In genomic region chr7:143519411-143520131, GRCh38 we compare ENCODE assay signal across 13 cellular contexts. TPM values are rescaled to one million over a fixed set of nuclear protein-coding genes. Genes with fewer than 3 reads are reported as not detected.
A peak's percentile ranks its signal among the peaks of the same experiment; 100 is the strongest.
DNase-seq lines count a peak whose midpoint lies in the region; ATAC-seq, FAIRE-seq and TF ChIP-seq lines count a peak whose summit lies in the region.
"Had no signal": no experiment of that assay in that cellular context is flagged by ENCODE, and none has a peak within 500 bp of the region (broad histone marks: within the 10 kb centered on the region; RNA-seq: fewer than 3 reads in every experiment).

No MANE protein-coding gene starts in this region.

- H3K4me3 ChIP-seq in PC-3 (ENCODE audit: low read length) (no peak overlapping the region), epithelial cell of esophagus (ENCODE audit: low read length) (no peak overlapping the region), MM.1S (ENCODE audit: low read length) (no peak overlapping the region), HepG2 (replicated peaks in 1 of 3; ENCODE audit: insufficient read depth in 1 of 3, low read depth in 2 of 3, low read length in 3 of 3) (no peak overlapping the region)
- H3K4me3 ChIP-seq: sigmoid colon had no signal

- TF ChIP-seq POLR2A in HepG2 (IDR thresholded peaks at IDR 0.05; ENCODE audit: insufficient read depth in 1 of 2, low read depth in 2 of 2, low read length in 2 of 2) = no peak

- no peak for FAIRE-seq in HepG2 (lab: Jason Lieb, UNC)

- H3K79me2 ChIP-seq in PC-3 (ENCODE audit: low read length) (no peaks in the 10 kb centered on the region), MM.1S (ENCODE audit: low read length) (no peaks in the 10 kb centered on the region), HepG2 (ENCODE audit: insufficient read depth, low read length) (no peaks in the 10 kb centered on the region)

- BruUV-seq in PC-3 (replicated peaks; lab: Mats Ljungman, UMichigan) = no TSS peak
- BruUV-seq in HepG2 (replicated peaks; lab: Mats Ljungman, UMichigan) = no TSS peak

- no peak for TF ChIP-seq RAD21 in HepG2 (CRISPR knock-in tag; IDR thresholded peaks at IDR 0.05)

- peak; percentile 65 for DNase-seq in HCEC 1CT
- DNase-seq in PC-3 = peak; percentile 12
- peak; percentile 74 for DNase-seq in epithelial cell of esophagus (ENCODE audit: low read depth)
- DNase-seq in posterior cingulate gyrus = peak in 8 of 10 donors; percentile 21 to 91 (median 49)
- DNase-seq in activated CD4-positive, alpha-beta T cell treated with anti-CD3 and anti-CD28 coated beads for 1 hour = no peak
- DNase-seq in activated naive CD4-positive, alpha-beta T cell (lab: John Stamatoyannopoulos, UW) = no peak
- no peak for DNase-seq in MM.1S
- no peak for DNase-seq in HepG2 (ENCODE audit: low spot score)
- DNase-seq: activated CD4-positive, alpha-beta memory T cell treated with anti-CD3 and anti-CD28 coated beads for 36 hours; NCI-H510A; sigmoid colon had no signal

- no peaks in the 10 kb centered on the region for H4K20me1 ChIP-seq in PC-3 (ENCODE audit: low read length)
- no peaks in the 10 kb centered on the region for H4K20me1 ChIP-seq in MM.1S (ENCODE audit: insufficient read depth, low read length)
- H4K20me1 ChIP-seq in HepG2 (ENCODE audit: insufficient read depth, low read length) = no peaks in the 10 kb centered on the region

- in situ Hi-C loops in HepG2 (cut with HindIII; ENCODE audit: extremely low pct_ligation_motif_present, low pct_unique_long_range_greater_than_20kb) = no loop called here

- POLR2A ChIA-PET in PC-3 (lab: Charles Lee; ENCODE audit: unreplicated experiment) = no interaction called here
- POLR2A ChIA-PET in HepG2 (lab: Yijun Ruan, JAX) = no interaction called here

- H3K9me2 ChIP-seq in PC-3 (replicated peaks; ENCODE audit: low read length) = no peaks in the 10 kb centered on the region
- no peaks in the 10 kb centered on the region for H3K9me2 ChIP-seq in MM.1S (replicated peaks; ENCODE audit: insufficient read depth, low read length)

- H3K4me1 ChIP-seq in PC-3 (ENCODE audit: insufficient read depth, low read length) (no peaks in the 10 kb centered on the region), MM.1S (ENCODE audit: low read length) (no peaks in the 10 kb centered on the region), HepG2 (ENCODE audit: insufficient read depth, low read length) (no peaks in the 10 kb centered on the region)
- H3K4me1 ChIP-seq: sigmoid colon had no signal

- no peaks in the 10 kb centered on the region for H3K9me3 ChIP-seq in PC-3 (ENCODE audit: low read length)
- no peaks in the 10 kb centered on the region for H3K9me3 ChIP-seq in MM.1S (replicated peaks; ENCODE audit: insufficient read depth, low read length)
- no peaks in the 10 kb centered on the region for H3K9me3 ChIP-seq in HepG2 (ENCODE audit: low read length)
- H3K9me3 ChIP-seq: sigmoid colon had no signal

- ATAC-seq in PC-3 = no peak; the same call in 1 of the 2 replicates
- ATAC-seq in HepG2 = no peak

- H3F3A ChIP-seq in PC-3 (ENCODE audit: low read length, unreplicated experiment) (no peaks in the 10 kb centered on the region), MM.1S (ENCODE audit: insufficient read depth, low read length) (no peaks in the 10 kb centered on the region)

- H3K9ac ChIP-seq in PC-3 (ENCODE audit: low read length) = no peak overlapping the region
- H3K9ac ChIP-seq in MM.1S (ENCODE audit: low read length) = no peak overlapping the region
- H3K9ac ChIP-seq in HepG2 (ENCODE audit: insufficient read depth, low read depth, low read length) = no peak overlapping the region

- 39% methylated on average over 7 of the region's 7 CpGs for WGBS in HepG2 (ENCODE audit: low lambda C conversion rate)

- H3K36me3 ChIP-seq in PC-3 (ENCODE audit: low read depth, low read length) (no peaks in the 10 kb centered on the region), MM.1S (replicated peaks; ENCODE audit: insufficient read depth, low read length) (no peaks in the 10 kb centered on the region), HepG2 (replicated peaks in 1 of 2; ENCODE audit: control insufficient read depth in 1 of 2, insufficient read depth in 2 of 2, low read length in 2 of 2) (no peaks in the 10 kb centered on the region)
- H3K36me3 ChIP-seq: sigmoid colon had no signal

- no peak overlapping the region for H2AFZ ChIP-seq in PC-3 (ENCODE audit: low read length)
- no peak overlapping the region for H2AFZ ChIP-seq in MM.1S (ENCODE audit: low read length)
- no peak overlapping the region for H2AFZ ChIP-seq in HepG2 (ENCODE audit: low read length)

- no peak overlapping the region for H3K4me2 ChIP-seq in PC-3 (ENCODE audit: low read length)
- no peak overlapping the region for H3K4me2 ChIP-seq in MM.1S (ENCODE audit: low read depth, low read length)
- H3K4me2 ChIP-seq in HepG2 (ENCODE audit: low read depth, low read length) = no peak overlapping the region

- CTCF ChIA-PET in PC-3 (lab: Charles Lee) (interaction anchor here (0.6 kb wide), 1 partner anchor 14 kb away, joined by 4 read pairs; no protein-coding TSS in a partner anchor), HepG2 (lab: Yijun Ruan, JAX; ENCODE audit: low intra/inter-chr PET ratio, low total read pairs) (no interaction called here)

- H3K27me3 ChIP-seq in PC-3 (ENCODE audit: low read length) (no peaks in the 10 kb centered on the region), MM.1S (replicated peaks; ENCODE audit: insufficient read depth, low read length) (no peaks in the 10 kb centered on the region), HepG2 (ENCODE audit: control insufficient read depth in 1 of 2, insufficient read depth in 2 of 2, low read length in 2 of 2) (peaks cover 0 to 4% of the 10 kb centered on the region in 2 experiments; a peak in 1 of 5 replicates)
- H3K27me3 ChIP-seq: sigmoid colon had no signal

- TF ChIP-seq CTCF in PC-3 (conservative IDR thresholded peaks at IDR 0.05; ENCODE audit: low read depth, low read length) (no peak), epithelial cell of esophagus (IDR thresholded peaks at IDR 0.05; ENCODE audit: insufficient read depth, low read depth, low read length, missing control alignments) (no peak), MM.1S (IDR thresholded peaks at IDR 0.05; ENCODE audit: low read length) (no peak), HepG2 (CRISPR knock-in tag; IDR thresholded peaks at IDR 0.05) (no peak)

- H3K27ac ChIP-seq in PC-3 (ENCODE audit: low read length) = no peak overlapping the region
- no peak overlapping the region for H3K27ac ChIP-seq in MM.1S (ENCODE audit: low read length)
- no peak overlapping the region for H3K27ac ChIP-seq in HepG2 (ENCODE audit: extremely low read length, insufficient read depth, low read length)
- H3K27ac ChIP-seq: sigmoid colon had no signal

- intact Hi-C loops in PC-3 (cut with micrococcal nuclease) (no loop called here), posterior cingulate gyrus (cut with DNase I) (no loop called here), HepG2 (cut with micrococcal nuclease; ENCODE audit: unreplicated experiment) (no loop called here)

- TF ChIP-seq EP300 in HepG2 (IDR thresholded peaks at IDR 0.05; ENCODE audit: low read depth in 2 of 2, low read length in 2 of 2) = no peak
- TF ChIP-seq EP300 in HepG2 (CRISPR knock-in tag; IDR thresholded peaks at IDR 0.05; ENCODE audit: borderline replicate concordance) = no peak

RNA-seq across cellular contexts. Expression of gene TAS2R41, which starts 41.9 kb away (rescaled TPM):
- not detected in 2 replicates for total RNA-seq in PC-3 (2014; rRNA removed)
- not detected in 2 replicates for total RNA-seq in HepG2 (2016; rRNA removed; fragmentation: Illumina TruSeq; extraction: Trizol)
- total RNA-seq in HepG2 (2016; cell fraction: cytosol; rRNA removed; fragmentation: Illumina TruSeq; extraction: Trizol; ENCODE audit: low read depth) = not detected in 2 replicates
- not detected in 2 replicates for total RNA-seq in HepG2 (2016; cell fraction: insoluble cytoplasmic fraction; rRNA removed; fragmentation: Illumina TruSeq; extraction: Trizol)
- not detected in 2 replicates for total RNA-seq in HepG2 (2016; cell fraction: membrane; rRNA removed; fragmentation: Illumina TruSeq; extraction: Trizol)
- total RNA-seq in HepG2 (2016; cell fraction: nucleus; rRNA removed; fragmentation: Illumina TruSeq; extraction: Trizol) = not detected in 2 replicates
- polyA plus RNA-seq in HepG2 (2011; rRNA removed) = not detected in 2 replicates
- not detected in 2 replicates for polyA plus RNA-seq in HepG2 (2011; cell fraction: cytosol; rRNA removed)
- not detected in 2 replicates for polyA plus RNA-seq in HepG2 (2011; cell fraction: nucleus; rRNA removed)
- not detected in 2 replicates for polyA plus RNA-seq in HepG2 (2012)
- not detected in 2 replicates for polyA plus RNA-seq in HepG2 (2016; cell fraction: cytosol; fragmentation: Illumina TruSeq; extraction: Trizol; ENCODE audit: low read depth)
- not detected in 2 replicates for polyA plus RNA-seq in HepG2 (2016; cell fraction: insoluble cytoplasmic fraction; fragmentation: Illumina TruSeq; extraction: Trizol; ENCODE audit: low read depth)
- polyA plus RNA-seq in HepG2 (2016; cell fraction: membrane; fragmentation: Illumina TruSeq; extraction: Trizol; ENCODE audit: low read depth) = not detected in 2 replicates
- not detected in 2 replicates for polyA plus RNA-seq in HepG2 (2016; cell fraction: nucleus; fragmentation: Illumina TruSeq; extraction: Trizol; ENCODE audit: insufficient read depth, low read depth)
- not detected in 2 replicates for polyA minus RNA-seq in HepG2 (2011; rRNA and poly(A)+ RNA removed; ENCODE audit: low replicate concordance)
- polyA minus RNA-seq in HepG2 (2011; cell fraction: cytosol; rRNA and poly(A)+ RNA removed) = not detected in 2 replicates
- polyA minus RNA-seq in HepG2 (2011; cell fraction: nucleus; rRNA and poly(A)+ RNA removed) = not detected in 2 replicates
- total RNA-seq: activated CD4-positive, alpha-beta memory T cell treated with anti-CD3 and anti-CD28 coated beads for 36 hours; dermis microvascular lymphatic vessel endothelial cell; H4 had no signal
- polyA plus RNA-seq: sigmoid colon had no signal

RNA-seq across cellular contexts. Expression of gene CTAGE15, which starts 52.0 kb away (rescaled TPM):
- 0.29 and 1.3 TPM in 2 replicates for total RNA-seq in PC-3 (2014; rRNA removed)
- total RNA-seq in HepG2 (2016; rRNA removed; fragmentation: Illumina TruSeq; extraction: Trizol) = not detected in 2 replicates
- total RNA-seq in HepG2 (2016; cell fraction: cytosol; rRNA removed; fragmentation: Illumina TruSeq; extraction: Trizol; ENCODE audit: low read depth) = not detected in 2 replicates
- total RNA-seq in HepG2 (2016; cell fraction: insoluble cytoplasmic fraction; rRNA removed; fragmentation: Illumina TruSeq; extraction: Trizol) = not detected in 2 replicates
- not detected in 2 replicates for total RNA-seq in HepG2 (2016; cell fraction: membrane; rRNA removed; fragmentation: Illumina TruSeq; extraction: Trizol)
- total RNA-seq in HepG2 (2016; cell fraction: nucleus; rRNA removed; fragmentation: Illumina TruSeq; extraction: Trizol) = not detected in 2 replicates
- polyA plus RNA-seq in HepG2 (2011; rRNA removed) = not detected in 2 replicates
- polyA plus RNA-seq in HepG2 (2011; cell fraction: cytosol; rRNA removed) = not detected in 2 replicates
- polyA plus RNA-seq in HepG2 (2011; cell fraction: nucleus; rRNA removed) = not detected in 2 replicates
- not detected in 2 replicates for polyA plus RNA-seq in HepG2 (2012)
- not detected in 2 replicates for polyA plus RNA-seq in HepG2 (2016; cell fraction: cytosol; fragmentation: Illumina TruSeq; extraction: Trizol; ENCODE audit: low read depth)
- not detected in 2 replicates for polyA plus RNA-seq in HepG2 (2016; cell fraction: insoluble cytoplasmic fraction; fragmentation: Illumina TruSeq; extraction: Trizol; ENCODE audit: low read depth)
- not detected in 2 replicates for polyA plus RNA-seq in HepG2 (2016; cell fraction: membrane; fragmentation: Illumina TruSeq; extraction: Trizol; ENCODE audit: low read depth)
- not detected in 2 replicates for polyA plus RNA-seq in HepG2 (2016; cell fraction: nucleus; fragmentation: Illumina TruSeq; extraction: Trizol; ENCODE audit: insufficient read depth, low read depth)
- not detected in 2 replicates for polyA minus RNA-seq in HepG2 (2011; rRNA and poly(A)+ RNA removed; ENCODE audit: low replicate concordance)
- polyA minus RNA-seq in HepG2 (2011; cell fraction: cytosol; rRNA and poly(A)+ RNA removed) = not detected in 2 replicates
- polyA minus RNA-seq in HepG2 (2011; cell fraction: nucleus; rRNA and poly(A)+ RNA removed) = not detected in 2 replicates
- total RNA-seq: activated CD4-positive, alpha-beta memory T cell treated with anti-CD3 and anti-CD28 coated beads for 36 hours; H4 had no signal

Comparison
In these comparisons a context has a peak if more than half of its experiments do, and no peak if none do; other contexts are left out.
1. DNase-seq: peak in HCEC 1CT (single experiment), PC-3 (single experiment), epithelial cell of esophagus (single experiment) and posterior cingulate gyrus (8 of 10); none in activated CD4-positive, alpha-beta T cell treated with anti-CD3 and anti-CD28 coated beads for 1 hour (single experiment), activated naive CD4-positive, alpha-beta T cell (0 of 4), MM.1S (single experiment) and HepG2 (single experiment).